Comparison of ENCODE assay signal across 6 cellular contexts in genomic region chr19:43341098-43341497, GRCh38. TPM values are rescaled to one million over a fixed set of nuclear protein-coding genes. Genes with fewer than 3 reads are reported as not detected.
"Had no signal": no experiment of that assay in that cellular context is flagged by ENCODE, and none has a peak within 500 bp of the region (broad histone marks: within the 10 kb centered on the region; RNA-seq: fewer than 3 reads in every experiment).

No MANE protein-coding gene starts in this region.

RNA-seq across cellular contexts. Expression of gene CD177, which starts 12.4 kb away (rescaled TPM):
- total RNA-seq: HepG2, HT-29, HT1080, IMR-90, K562 had no signal
- polyA plus RNA-seq: HepG2, IgD-negative memory B cell, K562 had no signal
